In the genomic region with DNA sequence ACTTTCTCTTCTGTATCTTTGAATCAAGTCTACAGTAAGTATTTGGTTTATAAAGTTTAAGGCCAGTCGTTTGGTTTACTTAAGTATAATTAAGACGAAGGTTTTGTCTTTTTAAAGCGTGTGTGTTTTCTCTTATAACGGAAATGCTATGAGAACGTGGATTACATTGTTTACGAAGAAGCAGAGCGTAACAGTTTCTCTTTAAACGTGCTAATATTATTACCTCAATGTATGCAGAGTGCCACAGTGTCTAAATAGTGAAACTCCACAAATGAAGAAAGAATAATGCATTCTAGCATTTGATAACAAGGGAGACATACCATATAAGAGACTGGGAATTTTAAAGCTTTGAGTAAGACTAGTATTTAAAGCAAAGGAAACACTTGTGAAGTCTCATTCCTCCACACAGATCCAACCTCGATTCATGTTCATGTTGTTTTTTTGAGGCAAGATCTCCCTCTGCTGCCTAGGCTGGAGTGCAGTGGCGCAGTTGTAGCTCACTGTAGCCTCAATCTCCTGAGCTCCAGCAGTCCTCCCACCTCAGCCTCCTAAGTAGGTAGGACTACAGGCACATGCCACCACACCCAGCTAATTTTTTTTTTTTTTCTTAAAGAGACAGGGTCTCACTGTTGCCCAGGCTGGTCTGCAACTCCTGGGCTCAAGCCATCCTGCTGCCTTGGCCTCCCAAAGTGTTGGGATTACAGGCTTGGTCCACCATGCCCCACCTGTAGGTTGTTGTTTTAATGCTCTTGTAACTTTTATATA, we compare ENCODE assay signal across 8 cellular contexts. TPM values are rescaled to one million over a fixed set of nuclear protein-coding genes. Genes with fewer than 3 reads are reported as not detected.
DNase-seq lines count a peak whose midpoint lies in the region; ATAC-seq and TF ChIP-seq lines count a peak whose summit lies in the region.

No MANE protein-coding gene starts in this region.

- H3K27ac Mint-ChIP-seq in activated naive CD4-positive, alpha-beta T cell treated with anti-CD3 and anti-CD28 coated beads, Interleukin-2, amount 10 ng/mL, durations not matched to agents 7 days and 5 days, result peak overlapping the region; percentile 98

- peaks cover 38% of the 10 kb centered on the region for H3K4me1 Mint-ChIP-seq in activated naive CD4-positive, alpha-beta T cell treated with anti-CD3 and anti-CD28 coated beads, Interleukin-2, amount 10 ng/mL, durations not matched to agents 7 days and 5 days

- H3K27me3 ChIP-seq in OCI-LY1 (ENCODE audit: insufficient read depth, low read length) (no peaks in the 10 kb centered on the region), smooth muscle cell (ENCODE audit: low read depth) (no peaks in the 10 kb centered on the region)

- no peak overlapping the region for H2AFZ ChIP-seq in OCI-LY1 (ENCODE audit: low read length)
- H2AFZ ChIP-seq in smooth muscle cell (ENCODE audit: low read depth), result no peak overlapping the region

- H3K4me3 ChIP-seq in OCI-LY1 (ENCODE audit: low read depth, low read length, poor library complexity, severe bottlenecking) (peak overlapping the region; percentile 80), smooth muscle cell (peak overlapping the region; percentile 74)

- H3K4me2 ChIP-seq in OCI-LY1 (ENCODE audit: low read length) (peak overlapping the region; percentile 71), smooth muscle cell (peak overlapping the region; percentile 97)

- no peaks in the 10 kb centered on the region for H3K9me3 ChIP-seq in OCI-LY1 (ENCODE audit: low read length)
- no peaks in the 10 kb centered on the region for H3K9me3 ChIP-seq in smooth muscle cell (replicated peaks; ENCODE audit: low read depth)

- H3K36me3 ChIP-seq in OCI-LY1 (ENCODE audit: insufficient read depth, low read length), result peaks cover 4% of the 10 kb centered on the region; the same call in 1 of the 2 replicates
- no peaks in the 10 kb centered on the region for H3K36me3 ChIP-seq in smooth muscle cell (ENCODE audit: low read depth)

- ATAC-seq in GM18861 (IDR thresholded peaks at IDR 0.05; ENCODE audit: unreplicated experiment), result no peak

- H3K36me3 Mint-ChIP-seq in activated naive CD4-positive, alpha-beta T cell treated with anti-CD3 and anti-CD28 coated beads, Interleukin-2, amount 10 ng/mL, durations not matched to agents 7 days and 5 days, result peaks cover 13% of the 10 kb centered on the region

- H3K27me3 Mint-ChIP-seq in activated naive CD4-positive, alpha-beta T cell treated with anti-CD3 and anti-CD28 coated beads, Interleukin-2, amount 10 ng/mL, durations not matched to agents 7 days and 5 days, result no peaks in the 10 kb centered on the region

- peaks cover 49% of the 10 kb centered on the region for H3K79me2 ChIP-seq in OCI-LY1 (ENCODE audit: insufficient read depth, low read length)
- H3K79me2 ChIP-seq in smooth muscle cell (ENCODE audit: low read depth), result peaks cover 64% of the 10 kb centered on the region

- H3K4me3 Mint-ChIP-seq in activated naive CD4-positive, alpha-beta T cell treated with anti-CD3 and anti-CD28 coated beads, Interleukin-2, amount 10 ng/mL, durations not matched to agents 7 days and 5 days, result peak overlapping the region; percentile 92

- H3K27ac ChIP-seq in OCI-LY1 (ENCODE audit: low read depth, low read length, poor library complexity, severe bottlenecking) (peak overlapping the region; percentile 34), smooth muscle cell (ENCODE audit: low read depth) (peak overlapping the region; percentile 65)

- H3K4me1 ChIP-seq in OCI-LY1 (ENCODE audit: insufficient read depth, low read length, severe bottlenecking) (peaks cover 17% of the 10 kb centered on the region), smooth muscle cell (ENCODE audit: low read depth) (peaks cover 18% of the 10 kb centered on the region)

- H3F3A ChIP-seq in OCI-LY1 (ENCODE audit: insufficient read depth, low read length) (no peaks in the 10 kb centered on the region), smooth muscle cell (ENCODE audit: low read depth) (no peaks in the 10 kb centered on the region)

- peak; percentile 20 for DNase-seq in activated gamma-delta T cell treated with Interleukin-2 at 50 U/mL for 16 hours
- no peak for DNase-seq in activated gamma-delta T cell (lab: John Stamatoyannopoulos, UW)
- peak; percentile 67 for DNase-seq in activated naive CD4-positive, alpha-beta T cell treated with anti-CD3 and anti-CD28 coated beads, Interleukin-2, amount 10 ng/mL, durations not matched to agents 7 days and 5 days
- DNase-seq in hepatic stellate cell (ENCODE audit: low spot score), result peak; percentile 16
- DNase-seq in smooth muscle cell (lab: John Stamatoyannopoulos, UW; ENCODE audit: unreplicated experiment), result no peak
- no peak for DNase-seq in C1 segment of cervical spinal cord (lab: John Stamatoyannopoulos, UW)

- no peaks in the 10 kb centered on the region for H3K9me2 ChIP-seq in OCI-LY1 (ENCODE audit: low read depth, low read length)

- TF ChIP-seq CTCF in OCI-LY1 (IDR thresholded peaks at IDR 0.05; ENCODE audit: low read length) (peak; percentile 48), smooth muscle cell (IDR thresholded peaks at IDR 0.05; ENCODE audit: borderline replicate concordance, insufficient read depth, poor library complexity, severe bottlenecking) (no peak)

- no peaks in the 10 kb centered on the region for H3K9me3 Mint-ChIP-seq in activated naive CD4-positive, alpha-beta T cell treated with anti-CD3 and anti-CD28 coated beads, Interleukin-2, amount 10 ng/mL, durations not matched to agents 7 days and 5 days

- CTCF ChIA-PET in activated naive CD4-positive, alpha-beta T cell treated with anti-CD3 and anti-CD28 coated beads, Interleukin-2, amount 10 ng/mL, durations not matched to agents 7 days and 5 days (lab: Charles Lee), result interaction anchor here (0.6 to 2.0 kb wide), 14 partner anchors 10 to 293 kb away, joined by 3 to 16 read pairs (median 3); no protein-coding TSS in a partner anchor

- 38% methylated on average over 10 of the region's 10 CpGs for WGBS in smooth muscle cell (ENCODE audit: low lambda C conversion rate)

- H4K20me1 ChIP-seq in OCI-LY1 (ENCODE audit: insufficient read depth, low read length) (no peaks in the 10 kb centered on the region), smooth muscle cell (ENCODE audit: low read depth) (peaks cover 58% of the 10 kb centered on the region)

- H3K9ac ChIP-seq in OCI-LY1 (ENCODE audit: low read length) (peak overlapping the region; percentile 69), smooth muscle cell (ENCODE audit: low read depth) (peak overlapping the region; percentile 51)

RNA-seq across cellular contexts. Expression of gene USP42, which starts 1.6 kb away (rescaled TPM):
- total RNA-seq in smooth muscle cell, result 7.8 and 12.1 TPM in 2 replicates
- 12.6 and 15.0 TPM in 2 replicates for polyA plus RNA-seq in smooth muscle cell

RNA-seq across cellular contexts. Expression of gene EIF2AK1, which starts 47.3 kb away (rescaled TPM):
- 138 and 141 TPM in 2 replicates for total RNA-seq in smooth muscle cell
- polyA plus RNA-seq in smooth muscle cell, result 95.5 and 106 TPM in 2 replicates

Comparison
In these comparisons a context has a peak if more than half of its experiments do, and no peak if none do; other contexts are left out.
1. DNase-seq: peak in activated gamma-delta T cell treated with Interleukin-2 at 50 U/mL for 16 hours (single experiment), activated naive CD4-positive, alpha-beta T cell treated with anti-CD3 and anti-CD28 coated beads, Interleukin-2, amount 10 ng/mL, durations not matched to agents 7 days and 5 days (single experiment) and hepatic stellate cell (single experiment); none in activated gamma-delta T cell (single experiment), smooth muscle cell (single experiment) and C1 segment of cervical spinal cord (0 of 14).